Comparison of ENCODE assay signal across 8 cellular contexts in the genomic region with DNA sequence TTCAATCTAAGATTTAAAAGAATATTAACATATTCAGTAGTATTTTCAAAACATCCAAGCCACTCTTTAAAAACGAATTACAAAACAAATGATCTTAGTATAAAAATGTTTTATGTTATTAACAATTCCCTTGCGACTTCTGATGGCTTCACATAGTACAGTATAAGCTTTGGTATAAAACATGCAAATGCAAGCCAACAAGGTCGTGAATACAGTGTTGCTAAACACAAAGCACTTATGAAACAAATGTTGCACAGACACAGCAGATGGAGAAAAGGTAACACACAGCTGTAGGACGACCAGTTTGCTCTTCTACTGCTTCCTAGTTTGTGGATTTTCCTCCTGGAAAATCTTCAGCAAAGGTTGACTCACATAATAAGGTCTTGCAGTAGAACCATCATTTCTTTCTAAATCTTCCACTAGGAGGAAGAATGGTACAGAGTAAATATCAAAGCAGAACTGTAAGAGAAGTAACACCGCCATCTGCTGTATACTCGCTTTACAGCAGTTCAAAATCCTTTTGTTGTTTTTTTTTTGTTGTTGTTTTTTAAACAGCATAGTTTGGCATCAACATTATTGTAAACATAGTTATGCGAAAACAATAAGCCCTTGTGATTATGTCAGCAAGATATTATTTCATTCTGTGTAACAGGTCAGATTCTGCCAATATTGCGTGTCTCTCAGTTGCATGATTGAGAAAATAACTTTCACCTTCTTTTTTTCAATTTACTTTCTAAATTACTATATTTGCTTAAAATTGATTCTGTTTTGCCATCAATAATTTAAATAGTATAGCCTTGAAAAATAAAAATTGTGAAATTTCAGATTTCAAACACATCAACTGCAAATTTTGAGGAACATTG.
DNase-seq lines count a peak whose midpoint lies in the region; ATAC-seq and TF ChIP-seq lines count a peak whose summit lies in the region.

No MANE protein-coding gene starts in this region.

- DNase-seq in GM04504 (ENCODE audit: low read depth) (peak; percentile 18), HS-5 (ENCODE audit: low read depth) (peak; percentile 34), OCI-M1 (lab: John Stamatoyannopoulos, UW) (peak; percentile 64), epithelial cell of proximal tubule (ENCODE audit: low read depth) (peak; percentile 16), non-pigmented ciliary epithelial cell (ENCODE audit: low read depth) (peak; percentile 15), cerebellar nuclear complex (lab: John Stamatoyannopoulos, UW) (no peak)
- DNase-seq in activated CD4-positive, CD25-positive, alpha-beta regulatory T cell (lab: John Stamatoyannopoulos, UW): no peak

- no peak overlapping the region for H3K4me3 ChIP-seq in epithelial cell of proximal tubule (ENCODE audit: low read depth, low read length)

- TF ChIP-seq CTCF in epithelial cell of proximal tubule (conservative IDR thresholded peaks at IDR 0.05; ENCODE audit: low read depth, low read length): peak; percentile 91

- ATAC-seq in GM21423 (IDR thresholded peaks at IDR 0.05; ENCODE audit: unreplicated experiment): peak; percentile 86

Comparison
In these comparisons a context has a peak if more than half of its experiments do, and no peak if none do; other contexts are left out.
1. DNase-seq: peak in GM04504 (single experiment), HS-5 (single experiment), OCI-M1 (single experiment), epithelial cell of proximal tubule (single experiment) and non-pigmented ciliary epithelial cell (single experiment); none in activated CD4-positive, CD25-positive, alpha-beta regulatory T cell (0 of 4) and cerebellar nuclear complex (0 of 2).